Comparison of ENCODE assay signal across 8 cellular contexts in the genomic region with DNA sequence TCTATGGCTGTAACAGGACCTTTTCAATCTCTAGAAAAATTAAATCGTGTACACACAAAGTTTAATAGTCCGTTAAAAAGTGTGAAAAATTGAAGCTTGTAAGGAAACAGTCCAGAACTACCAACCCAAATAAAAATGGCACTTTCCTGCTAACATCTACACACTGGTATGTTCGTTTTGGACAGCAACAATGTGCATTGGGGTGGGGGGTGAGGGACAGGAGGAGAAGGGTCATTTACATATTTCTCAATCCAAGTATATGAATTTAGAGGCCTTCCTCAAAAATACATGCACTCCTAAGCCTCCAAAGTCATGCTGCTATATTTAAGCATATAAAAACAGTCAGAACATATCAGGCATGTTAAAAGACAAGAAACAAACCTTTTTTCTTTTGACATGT. TPM values are rescaled to one million over a fixed set of nuclear protein-coding genes. Genes with fewer than 3 reads are reported as not detected.
A peak's percentile ranks its signal among the peaks of the same experiment; 100 is the strongest.
DNase-seq lines count a peak whose midpoint lies in the region; ATAC-seq, FAIRE-seq and TF ChIP-seq lines count a peak whose summit lies in the region.

No MANE protein-coding gene starts in this region.

- no peaks in the 10 kb centered on the region for H3K9me3 ChIP-seq in endothelial cell of umbilical vein (replicated peaks; ENCODE audit: control insufficient read depth, insufficient read depth, low read length)

- peaks cover 22% of the 10 kb centered on the region for H3K4me1 Mint-ChIP-seq in osteocyte (ENCODE audit: unreplicated experiment)

- no peak for ATAC-seq in HG03457 (IDR thresholded peaks at IDR 0.05; ENCODE audit: unreplicated experiment)

- peaks cover 75% of the 10 kb centered on the region for H3K79me2 ChIP-seq in endothelial cell of umbilical vein (ENCODE audit: control insufficient read depth, insufficient read depth, low read length)

- peaks cover 26% of the 10 kb centered on the region for H3K36me3 Mint-ChIP-seq in osteocyte (ENCODE audit: unreplicated experiment)

- TF ChIP-seq POLR2A in endothelial cell of umbilical vein (IDR thresholded peaks at IDR 0.05; ENCODE audit: low read depth, low read length): no peak

- peak overlapping the region; percentile 49 to 94 (median 78) for H3K4me3 ChIP-seq in endothelial cell of umbilical vein (replicated peaks in 1 of 3; ENCODE audit: insufficient read depth in 1 of 3, low read depth in 1 of 3, low read length in 3 of 3)

- H3K4me2 ChIP-seq in endothelial cell of umbilical vein (ENCODE audit: insufficient read depth, low read length): peak overlapping the region; percentile 89

- DNase-seq in EH (ENCODE audit: low read depth) (peak; percentile 32), OCI-M1 (lab: John Stamatoyannopoulos, UW) (peak; percentile 41), endothelial cell of umbilical vein (ENCODE audit: low read depth, low spot score) (no peak), osteocyte (ENCODE audit: extremely low spot score, unreplicated experiment) (peak; percentile 4), NCI-H526 (lab: John Stamatoyannopoulos, UW) (no peak), NCI-H2171 (lab: John Stamatoyannopoulos, UW) (no peak), DMS79 treated with DMSO at 0.1 percent for 48 hours (lab: John Stamatoyannopoulos, UW) (no peak)

- H3K9ac ChIP-seq in endothelial cell of umbilical vein (replicated peaks; ENCODE audit: extremely low read depth, insufficient read depth, low read length): peak overlapping the region; percentile 85

- CTCF ChIA-PET in endothelial cell of umbilical vein (lab: Charles Lee): interaction anchor here (1.6 to 4.7 kb wide), 7 partner anchors 10 to 97 kb away, joined by 3 to 77 read pairs (median 12); no protein-coding TSS in a partner anchor

- BruUV-seq in endothelial cell of umbilical vein (replicated peaks; lab: Mats Ljungman, UMichigan): no TSS peak

- no peak overlapping the region for H2AFZ ChIP-seq in endothelial cell of umbilical vein (ENCODE audit: low read depth, low read length)

- H3K27me3 Mint-ChIP-seq in osteocyte (ENCODE audit: unreplicated experiment): no peaks in the 10 kb centered on the region

- H3K27ac ChIP-seq in endothelial cell of umbilical vein (ENCODE audit: insufficient read depth, low read depth, low read length): peak overlapping the region; percentile 1

- peaks cover 40% of the 10 kb centered on the region for H4K20me1 ChIP-seq in endothelial cell of umbilical vein (replicated peaks; ENCODE audit: control insufficient read depth, extremely low read depth, insufficient read depth, low read length)

- intact Hi-C loops in endothelial cell of umbilical vein (cut with micrococcal nuclease): no loop called here

- H3K36me3 ChIP-seq in endothelial cell of umbilical vein (ENCODE audit: control insufficient read depth in 2 of 2, extremely low read depth in 1 of 2, insufficient read depth in 2 of 2, low read length in 2 of 2): peaks cover 4 to 11% of the 10 kb centered on the region in 2 experiments

- peaks cover 22% of the 10 kb centered on the region for H3K4me1 ChIP-seq in endothelial cell of umbilical vein (ENCODE audit: control insufficient read depth, extremely low read depth, insufficient read depth, low read length)

- H3K4me3 Mint-ChIP-seq in osteocyte (ENCODE audit: unreplicated experiment): peak overlapping the region; percentile 98

- peak overlapping the region; percentile 100 for H3K27ac Mint-ChIP-seq in osteocyte (ENCODE audit: unreplicated experiment)

- H3K9me1 ChIP-seq in endothelial cell of umbilical vein (replicated peaks; ENCODE audit: control insufficient read depth, extremely low read depth, insufficient read depth, low read length): no peaks in the 10 kb centered on the region

- TF ChIP-seq CTCF in endothelial cell of umbilical vein (IDR thresholded peaks at IDR 0.05; ENCODE audit: extremely low read depth in 1 of 2, insufficient read depth in 1 of 2, low read depth in 1 of 2, low read length in 2 of 2) (no peak), osteocyte (IDR thresholded peaks at IDR 0.05) (no peak)

- H3K27me3 ChIP-seq in endothelial cell of umbilical vein (ENCODE audit: control insufficient read depth in 2 of 2, insufficient read depth in 2 of 2, low read length in 2 of 2): no peaks in the 10 kb centered on the region

- no peaks in the 10 kb centered on the region for H3K9me3 Mint-ChIP-seq in osteocyte (ENCODE audit: unreplicated experiment)

- no peak for FAIRE-seq in endothelial cell of umbilical vein (lab: Jason Lieb, UNC)

- POLR2A ChIA-PET in endothelial cell of umbilical vein (lab: Charles Lee): no interaction called here

- dilution Hi-C loops in endothelial cell of umbilical vein (cut with MboI; ENCODE audit: extremely low pct_ligation_motif_present, low sequenced_read_pairs): no loop called here

TF ChIP-seq in endothelial cell of umbilical vein, 7 proteins besides CTCF, POLR2A, EP300 and RAD21:
- TF ChIP-seq FOS (IDR thresholded peaks at IDR 0.05; ENCODE audit: borderline replicate concordance, insufficient read depth, low read length): no peak
- no peak for TF ChIP-seq POLR2AphosphoS5 (IDR thresholded peaks at IDR 0.05; ENCODE audit: insufficient read depth, low read depth, low read length)
- TF ChIP-seq GATA2 (IDR thresholded peaks at IDR 0.05; ENCODE audit: insufficient read depth, insufficient read length, low read depth, low read length): no peak
- TF ChIP-seq, protein P1, sequence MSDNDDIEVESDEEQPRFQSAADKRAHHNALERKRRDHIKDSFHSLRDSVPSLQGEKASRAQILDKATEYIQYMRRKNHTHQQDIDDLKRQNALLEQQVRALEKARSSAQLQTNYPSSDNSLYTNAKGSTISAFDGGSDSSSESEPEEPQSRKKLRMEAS (IDR thresholded peaks at IDR 0.05; ENCODE audit: insufficient read depth, insufficient read length): no peak
- no peak for TF ChIP-seq JUN (IDR thresholded peaks at IDR 0.05; ENCODE audit: borderline replicate concordance, insufficient read depth, insufficient read length, low read depth)
- TF ChIP-seq EZH2 (IDR thresholded peaks at IDR 0.05; ENCODE audit: borderline replicate concordance, low read depth, low read length, severe bottlenecking): no peak
- no peak for TF ChIP-seq MYC (IDR thresholded peaks at IDR 0.05; ENCODE audit: low read depth, low read length)

RNA-seq across cellular contexts. Expression of a gene that starts 2.5 kb away (rescaled TPM):
- total RNA-seq in endothelial cell of umbilical vein (39.8 and 41.7 TPM in 2 replicates), osteocyte (46.1 and 47.4 TPM in 2 replicates)
- polyA plus RNA-seq in endothelial cell of umbilical vein: 15.4 and 16.8 TPM in 2 replicates
- polyA plus RNA-seq in endothelial cell of umbilical vein (2011; cell fraction: cytosol; rRNA removed): 17.9 and 19.4 TPM in 2 replicates
- polyA plus RNA-seq in endothelial cell of umbilical vein (2011; cell fraction: nucleus; rRNA removed): 19.4 and 23.4 TPM in 2 replicates
- 13.3 and 19.0 TPM in 2 replicates for polyA plus RNA-seq in endothelial cell of umbilical vein (2012)
- 38.0 and 39.1 TPM in 2 replicates for polyA minus RNA-seq in endothelial cell of umbilical vein
- polyA minus RNA-seq in endothelial cell of umbilical vein (2011; cell fraction: cytosol; rRNA and poly(A)+ RNA removed): 107 TPM
- 47.6 and 55.9 TPM in 2 replicates for polyA minus RNA-seq in endothelial cell of umbilical vein (2011; cell fraction: nucleus; rRNA and poly(A)+ RNA removed)

RNA-seq across cellular contexts. Expression of a gene that starts 49.4 kb away (rescaled TPM):
- 11.5 and 15.0 TPM in 2 replicates for total RNA-seq in endothelial cell of umbilical vein
- 2.1 and 2.4 TPM in 2 replicates for polyA plus RNA-seq in endothelial cell of umbilical vein
- 2.5 and 3.3 TPM in 2 replicates for polyA plus RNA-seq in endothelial cell of umbilical vein (2011; cell fraction: cytosol; rRNA removed)
- 9.7 and 12.6 TPM in 2 replicates for polyA plus RNA-seq in endothelial cell of umbilical vein (2011; cell fraction: nucleus; rRNA removed)
- 2.6 and 4.6 TPM in 2 replicates for polyA plus RNA-seq in endothelial cell of umbilical vein (2012)
- 3.9 and 4.1 TPM in 2 replicates for polyA minus RNA-seq in endothelial cell of umbilical vein
- polyA minus RNA-seq in endothelial cell of umbilical vein (2011; cell fraction: cytosol; rRNA and poly(A)+ RNA removed): 8.0 TPM
- polyA minus RNA-seq in endothelial cell of umbilical vein (2011; cell fraction: nucleus; rRNA and poly(A)+ RNA removed): 6.6 and 8.8 TPM in 2 replicates
- 0.24 and 0.26 TPM in 2 replicates for total RNA-seq in osteocyte

Comparison
In these comparisons a context has a peak if more than half of its experiments do, and no peak if none do; other contexts are left out.
1. DNase-seq: peak in EH (single experiment), OCI-M1 (single experiment) and osteocyte (single experiment); none in endothelial cell of umbilical vein (single experiment), NCI-H526 (0 of 2), NCI-H2171 (single experiment) and DMS79 treated with DMSO at 0.1 percent for 48 hours (single experiment).